15 cellular contexts compared by ENCODE assay signal in genomic region chr2:174038472-174038871, GRCh38.
DNase-seq lines count a peak whose midpoint lies in the region; ATAC-seq and TF ChIP-seq lines count a peak whose summit lies in the region.
"Had no signal": no experiment of that assay in that cellular context is flagged by ENCODE, and none has a peak within 500 bp of the region (broad histone marks: within the 10 kb centered on the region; RNA-seq: fewer than 3 reads in every experiment).

No MANE protein-coding gene starts in this region.

- H3K27me3 ChIP-seq in CD4-positive, alpha-beta memory T cell (ENCODE audit: insufficient read depth, low read length) = no peaks in the 10 kb centered on the region
- H3K27me3 ChIP-seq: thyroid gland had no signal

- intact Hi-C loops in CD4-positive, alpha-beta memory T cell (cut with micrococcal nuclease) = loop anchor here (2.0 kb wide), 1 partner anchor 210 kb away; the partner anchor contains the start of gene OLA1
- intact Hi-C loops in dendritic cell treated with granulocyte-macrophage colony-stimulating factor and Interleukin-4, amounts not matched to agents 40 ng/mL and 50 ng/mL, for 4 days (cut with micrococcal nuclease) = loop anchor here (5.0 kb wide), 2 partner anchors 41 to 96 kb away; no protein-coding TSS in a partner anchor

- no peak for DNase-seq in CD4-positive, alpha-beta memory T cell
- peak; percentile 83 for DNase-seq in NB4 (ENCODE audit: low read depth)
- no peak for DNase-seq in mesenteric fat pad (ENCODE audit: low spot score)
- no peak for DNase-seq in NCI-H446 (lab: John Stamatoyannopoulos, UW)
- no peak for DNase-seq in NCI-H1930 (lab: John Stamatoyannopoulos, UW)
- DNase-seq: activated CD4-positive, alpha-beta T cell treated with anti-CD3 and anti-CD28 coated beads for 1 hour; KBM-7; left ventricle myocardium superior; SHP77; thyroid gland had no signal

- no peaks in the 10 kb centered on the region for H3K9me3 Mint-ChIP-seq in CD4-positive, alpha-beta memory T cell
- no peaks in the 10 kb centered on the region for H3K9me3 Mint-ChIP-seq in dendritic cell treated with granulocyte-macrophage colony-stimulating factor and Interleukin-4, amounts not matched to agents 40 ng/mL and 50 ng/mL, for 4 days

- CTCF ChIA-PET in CD4-positive, alpha-beta memory T cell (lab: Charles Lee; ENCODE audit: partially characterized antibody) = interaction anchor here (1.2 to 2.3 kb wide), 3 partner anchors 154 to 636 kb away, joined by 5 to 10 read pairs (median 8); no protein-coding TSS in a partner anchor

- H3K4me1 ChIP-seq in CD4-positive, alpha-beta memory T cell (ENCODE audit: insufficient read depth, low read length) = peaks cover 10% of the 10 kb centered on the region
- H3K4me1 ChIP-seq: prostate gland had no signal

- ATAC-seq in GM21529 (IDR thresholded peaks at IDR 0.05; ENCODE audit: unreplicated experiment) = peak; percentile 37
- no peak for ATAC-seq in HG03039 (IDR thresholded peaks at IDR 0.05; ENCODE audit: unreplicated experiment)
- ATAC-seq: left ventricle myocardium superior had no signal

- H3K4me3 ChIP-seq in CD4-positive, alpha-beta memory T cell (ENCODE audit: low read length in 2 of 2) = no peak overlapping the region
- H3K4me3 ChIP-seq in NB4 (ENCODE audit: low read depth, low read length) = no peak overlapping the region
- H3K4me3 ChIP-seq: prostate gland, thyroid gland had no signal

- H3K27ac ChIP-seq in CD4-positive, alpha-beta memory T cell (ENCODE audit: low read depth, low read length) = no peak overlapping the region
- H3K27ac ChIP-seq: C4-2B, prostate gland had no signal

- no peak overlapping the region for H3K4me3 Mint-ChIP-seq in CD4-positive, alpha-beta memory T cell
- no peak overlapping the region for H3K4me3 Mint-ChIP-seq in dendritic cell treated with granulocyte-macrophage colony-stimulating factor and Interleukin-4, amounts not matched to agents 40 ng/mL and 50 ng/mL, for 4 days

- peaks cover 1 to 3% of the 10 kb centered on the region in 2 donors for H3K27me3 Mint-ChIP-seq in CD4-positive, alpha-beta memory T cell
- no peaks in the 10 kb centered on the region for H3K27me3 Mint-ChIP-seq in dendritic cell treated with granulocyte-macrophage colony-stimulating factor and Interleukin-4, amounts not matched to agents 40 ng/mL and 50 ng/mL, for 4 days

- H3K9me3 ChIP-seq in CD4-positive, alpha-beta memory T cell (ENCODE audit: control insufficient read depth in 1 of 2, low read length in 2 of 2) = no peaks in the 10 kb centered on the region
- H3K9me3 ChIP-seq: prostate gland, thyroid gland had no signal

- no peaks in the 10 kb centered on the region for H3K36me3 ChIP-seq in CD4-positive, alpha-beta memory T cell (ENCODE audit: insufficient read depth, low read length)
- H3K36me3 ChIP-seq: prostate gland, thyroid gland had no signal

- peaks cover 8 to 10% (median 8%) of the 10 kb centered on the region in 4 donors for H3K4me1 Mint-ChIP-seq in CD4-positive, alpha-beta memory T cell
- H3K4me1 Mint-ChIP-seq in dendritic cell treated with granulocyte-macrophage colony-stimulating factor and Interleukin-4, amounts not matched to agents 40 ng/mL and 50 ng/mL, for 4 days (ENCODE audit: low read depth) = peaks cover 65% of the 10 kb centered on the region

- H3K36me3 Mint-ChIP-seq in CD4-positive, alpha-beta memory T cell = no peaks in the 10 kb centered on the region
- H3K36me3 Mint-ChIP-seq in dendritic cell treated with granulocyte-macrophage colony-stimulating factor and Interleukin-4, amounts not matched to agents 40 ng/mL and 50 ng/mL, for 4 days (ENCODE audit: low read depth) = no peaks in the 10 kb centered on the region

- H3K27ac Mint-ChIP-seq in CD4-positive, alpha-beta memory T cell = peak overlapping the region in 5 of 7 donors; percentile 52 to 77 (median 62)
- H3K27ac Mint-ChIP-seq in dendritic cell treated with granulocyte-macrophage colony-stimulating factor and Interleukin-4, amounts not matched to agents 40 ng/mL and 50 ng/mL, for 4 days = peak overlapping the region; percentile 94

- POLR2A ChIA-PET in CD4-positive, alpha-beta memory T cell (lab: Charles Lee; ENCODE audit: partially characterized antibody) = interaction anchor here (0.7 to 1.2 kb wide), 2 partner anchors 20 to 73 kb away, joined by 4 to 6 read pairs; partner anchors contain the start of gene SP3

- TF ChIP-seq POLR2A in NB4 (IDR thresholded peaks at IDR 0.05; ENCODE audit: extremely low read depth, insufficient read length) = no peak

- TF ChIP-seq CTCF in NB4 (IDR thresholded peaks at IDR 0.05; ENCODE audit: low read depth, low read length) = no peak
